In the genomic region with DNA sequence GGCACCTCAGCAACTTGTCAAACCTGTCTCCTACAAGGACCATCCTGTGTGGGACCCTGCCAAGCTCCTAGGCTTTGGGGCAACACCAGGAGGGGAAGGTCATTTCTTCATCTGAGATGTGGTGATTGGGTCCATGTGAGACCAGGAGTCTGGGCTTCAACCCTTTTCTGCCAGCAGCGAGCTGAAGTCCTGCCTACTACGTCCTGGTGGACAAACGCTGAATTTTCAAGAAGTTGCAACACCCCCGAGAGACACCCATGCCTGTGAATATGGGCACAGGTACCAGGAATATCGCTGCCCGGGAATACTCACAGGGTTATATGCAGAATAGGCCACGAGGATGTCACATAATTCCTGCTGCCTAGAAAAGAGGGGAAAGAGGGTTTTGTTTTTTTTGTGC, we compare ENCODE assay signal across 17 cellular contexts. TPM values are rescaled to one million over a fixed set of nuclear protein-coding genes. Genes with fewer than 3 reads are reported as not detected.
"Had no signal": no experiment of that assay in that cellular context is flagged by ENCODE, and none has a peak within 500 bp of the region (broad histone marks: within the 10 kb centered on the region; RNA-seq: fewer than 3 reads in every experiment).

No MANE protein-coding gene starts in this region.

RNA-seq across cellular contexts. Expression of a gene that starts 8.0 kb away (rescaled TPM):
- total RNA-seq: activated CD4-positive, alpha-beta T cell treated with anti-CD3 and anti-CD28 coated beads for 36 hours; activated naive CD4-positive, alpha-beta T cell treated with anti-CD3 and anti-CD28 coated beads, Interleukin-2, amount 50 U/mL, for 72 hours; activated T-cell treated with anti-CD3 and anti-CD28 coated beads, Interleukin-2, amount 50 U/mL, for 72 hours; body of pancreas; chondrocyte; esophagus muscularis mucosa; glomerular endothelial cell; left ventricle myocardium inferior; lung; mesenteric fat pad; mucosa of descending colon; myocyte; natural killer cell treated with Interleukin-12 subunit alpha and Interleukin-12 subunit beta and Interleukin-15 and Interleukin-18, amount 100 ng/mL, for 72 hours; omental fat pad; spleen; suprapubic skin; ureter had no signal
- polyA plus RNA-seq: lung, spleen had no signal
